11 cellular contexts compared by ENCODE assay signal in genomic region chr10:74822583-74823089, GRCh38. TPM values are rescaled to one million over a fixed set of nuclear protein-coding genes. Genes with fewer than 3 reads are reported as not detected.
DNase-seq lines count a peak whose midpoint lies in the region; ATAC-seq, FAIRE-seq and TF ChIP-seq lines count a peak whose summit lies in the region.
"Had no signal": no experiment of that assay in that cellular context is flagged by ENCODE, and none has a peak within 500 bp of the region (broad histone marks: within the 10 kb centered on the region; RNA-seq: fewer than 3 reads in every experiment).

No MANE protein-coding gene starts in this region.

- TF ChIP-seq CTCF in PC-3 (conservative IDR thresholded peaks at IDR 0.05; ENCODE audit: low read depth, low read length) = no peak
- TF ChIP-seq CTCF in endothelial cell of umbilical vein (IDR thresholded peaks at IDR 0.05; ENCODE audit: extremely low read depth in 1 of 2, insufficient read depth in 1 of 2, low read depth in 1 of 2, low read length in 2 of 2) = no peak

- H3K27ac ChIP-seq in PC-3 (ENCODE audit: low read length) (peak overlapping the region; percentile 75), endothelial cell of umbilical vein (ENCODE audit: insufficient read depth, low read depth, low read length) (no peak overlapping the region), skeletal muscle tissue (ENCODE audit: low read depth, low read length) (peak overlapping the region; percentile 80)

- H3K79me2 ChIP-seq in PC-3 (ENCODE audit: low read length) (peaks cover 13% of the 10 kb centered on the region), endothelial cell of umbilical vein (ENCODE audit: control insufficient read depth, insufficient read depth, low read length) (no peaks in the 10 kb centered on the region)

- no peaks in the 10 kb centered on the region for H3K9me2 ChIP-seq in PC-3 (replicated peaks; ENCODE audit: low read length)

- ATAC-seq in PC-3 = no peak
- no peak for ATAC-seq in activated T-cell treated with anti-CD3 and anti-CD28 coated beads, Interleukin-2, amount 50 U/mL, for 4 hours

- peak; percentile 21 for FAIRE-seq in endothelial cell of umbilical vein (lab: Jason Lieb, UNC)

- BruUV-seq in PC-3 (replicated peaks; lab: Mats Ljungman, UMichigan) (no TSS peak), endothelial cell of umbilical vein (replicated peaks; lab: Mats Ljungman, UMichigan) (no TSS peak)

- H3K9me3 ChIP-seq in PC-3 (ENCODE audit: low read length) (no peaks in the 10 kb centered on the region), endothelial cell of umbilical vein (replicated peaks; ENCODE audit: control insufficient read depth, insufficient read depth, low read length) (no peaks in the 10 kb centered on the region), skeletal muscle tissue (ENCODE audit: control insufficient read depth in 3 of 3, low read length in 3 of 3) (no peaks in the 10 kb centered on the region)

- peaks cover 43% of the 10 kb centered on the region for H3K4me1 Mint-ChIP-seq in activated T-cell treated with anti-CD3 and anti-CD28 coated beads, Interleukin-2, amount 50 U/mL, for 4 hours (ENCODE audit: low read depth)

- TF ChIP-seq POLR2A in endothelial cell of umbilical vein (IDR thresholded peaks at IDR 0.05; ENCODE audit: low read depth, low read length) = no peak

- peaks cover 50% of the 10 kb centered on the region for H3K4me1 ChIP-seq in PC-3 (ENCODE audit: insufficient read depth, low read length)
- no peaks in the 10 kb centered on the region for H3K4me1 ChIP-seq in endothelial cell of umbilical vein (ENCODE audit: control insufficient read depth, extremely low read depth, insufficient read depth, low read length)
- H3K4me1 ChIP-seq in skeletal muscle tissue (ENCODE audit: control insufficient read depth in 3 of 3, insufficient read depth in 3 of 3, low read length in 3 of 3) = peaks cover 27 to 40% (median 33%) of the 10 kb centered on the region in 3 donors

- H2AFZ ChIP-seq in PC-3 (ENCODE audit: low read length) (no peak overlapping the region; the same call in 1 of the 2 replicates), endothelial cell of umbilical vein (ENCODE audit: low read depth, low read length) (no peak overlapping the region)

- H3F3A ChIP-seq in PC-3 (ENCODE audit: low read length, unreplicated experiment) = peaks cover 32% of the 10 kb centered on the region

- DNase-seq in GM04503 (ENCODE audit: low read depth) = peak; percentile 41
- DNase-seq in PC-3 = peak; percentile 95
- DNase-seq in endothelial cell of umbilical vein (ENCODE audit: low read depth, low spot score) = no peak
- DNase-seq in GM19240 (ENCODE audit: insufficient read length, low spot score) = no peak
- no peak for DNase-seq in GDM1 (lab: John Stamatoyannopoulos, UW)
- no peak for DNase-seq in mesenteric fat pad (ENCODE audit: low spot score)
- DNase-seq in activated T-cell treated with anti-CD3 and anti-CD28 coated beads, Interleukin-2, amount 50 U/mL, for 4 hours = no peak
- DNase-seq: activated naive CD4-positive, alpha-beta T cell treated with anti-CD3 and anti-CD28 coated beads for 36 hours; stimulated activated CD4-positive, alpha-beta T cell treated with anti-CD3 and anti-CD28 coated beads, Interleukin-12 subunit alpha, Interleukin-12 subunit beta, amount 100 ng/mL, for 4 hours had no signal

- H3K27me3 ChIP-seq in PC-3 (ENCODE audit: low read length) (no peaks in the 10 kb centered on the region), endothelial cell of umbilical vein (ENCODE audit: control insufficient read depth in 2 of 2, insufficient read depth in 2 of 2, low read length in 2 of 2) (no peaks in the 10 kb centered on the region), skeletal muscle tissue (ENCODE audit: control insufficient read depth in 3 of 3, insufficient read depth in 3 of 3, low read length in 3 of 3) (no peaks in the 10 kb centered on the region)

- no peaks in the 10 kb centered on the region for H3K9me3 Mint-ChIP-seq in activated T-cell treated with anti-CD3 and anti-CD28 coated beads, Interleukin-2, amount 50 U/mL, for 4 hours
- H3K9me3 Mint-ChIP-seq: activated naive CD4-positive, alpha-beta T cell treated with anti-CD3 and anti-CD28 coated beads for 36 hours; stimulated activated naive CD8-positive, alpha-beta T cell treated with anti-CD3 and anti-CD28 coated beads, Interleukin-15, Interleukin-2, amounts not matched to agents 100 ng/mL and 50 ng/mL, for 24 hours had no signal

- H3K4me3 Mint-ChIP-seq in activated T-cell treated with anti-CD3 and anti-CD28 coated beads, Interleukin-2, amount 50 U/mL, for 4 hours = no peak overlapping the region
- H3K4me3 Mint-ChIP-seq: activated naive CD4-positive, alpha-beta T cell treated with anti-CD3 and anti-CD28 coated beads for 36 hours; stimulated activated naive CD8-positive, alpha-beta T cell treated with anti-CD3 and anti-CD28 coated beads, Interleukin-15, Interleukin-2, amounts not matched to agents 100 ng/mL and 50 ng/mL, for 24 hours had no signal

- H3K36me3 ChIP-seq in PC-3 (ENCODE audit: low read depth, low read length) = no peaks in the 10 kb centered on the region
- H3K36me3 ChIP-seq in endothelial cell of umbilical vein (ENCODE audit: control insufficient read depth in 2 of 2, extremely low read depth in 1 of 2, insufficient read depth in 2 of 2, low read length in 2 of 2) = no peaks in the 10 kb centered on the region
- H3K36me3 ChIP-seq in skeletal muscle tissue (ENCODE audit: control insufficient read depth in 3 of 3, insufficient read depth in 3 of 3, low read length in 3 of 3) = no peaks in the 10 kb centered on the region

- H3K9ac ChIP-seq in PC-3 (ENCODE audit: low read length) = peak overlapping the region; percentile 43
- no peak overlapping the region for H3K9ac ChIP-seq in endothelial cell of umbilical vein (replicated peaks; ENCODE audit: extremely low read depth, insufficient read depth, low read length)
- no peak overlapping the region for H3K9ac ChIP-seq in skeletal muscle tissue (ENCODE audit: low read depth in 1 of 3, low read length in 3 of 3)

- dilution Hi-C loops in endothelial cell of umbilical vein (cut with MboI; ENCODE audit: extremely low pct_ligation_motif_present, low sequenced_read_pairs) = no loop called here

- intact Hi-C loops in PC-3 (cut with micrococcal nuclease) = loop anchor here (1.0 to 10.0 kb wide), 13 partner anchors 22 to 582 kb away; partner anchors contain the start of gene ZNF503
- intact Hi-C loops in endothelial cell of umbilical vein (cut with micrococcal nuclease) = no loop called here

- no peaks in the 10 kb centered on the region for H3K27me3 Mint-ChIP-seq in activated T-cell treated with anti-CD3 and anti-CD28 coated beads, Interleukin-2, amount 50 U/mL, for 4 hours (ENCODE audit: low read depth)
- H3K27me3 Mint-ChIP-seq: stimulated activated naive CD8-positive, alpha-beta T cell treated with anti-CD3 and anti-CD28 coated beads, Interleukin-15, Interleukin-2, amounts not matched to agents 100 ng/mL and 50 ng/mL, for 24 hours had no signal

- CTCF ChIA-PET in PC-3 (lab: Charles Lee) = interaction anchor here (0.6 to 0.9 kb wide), 4 partner anchors 84 to 403 kb away, joined by 3 to 5 read pairs (median 4); no protein-coding TSS in a partner anchor
- CTCF ChIA-PET in endothelial cell of umbilical vein (lab: Charles Lee) = no interaction called here

- no peaks in the 10 kb centered on the region for H3K9me1 ChIP-seq in endothelial cell of umbilical vein (replicated peaks; ENCODE audit: control insufficient read depth, extremely low read depth, insufficient read depth, low read length)

- H4K20me1 ChIP-seq in PC-3 (ENCODE audit: low read length) = peaks cover 6% of the 10 kb centered on the region; the same call in 1 of the 2 replicates
- no peaks in the 10 kb centered on the region for H4K20me1 ChIP-seq in endothelial cell of umbilical vein (replicated peaks; ENCODE audit: control insufficient read depth, extremely low read depth, insufficient read depth, low read length)

- H3K36me3 Mint-ChIP-seq in activated T-cell treated with anti-CD3 and anti-CD28 coated beads, Interleukin-2, amount 50 U/mL, for 4 hours (ENCODE audit: insufficient read depth) = no peaks in the 10 kb centered on the region

- H3K4me2 ChIP-seq in PC-3 (ENCODE audit: low read length) (peak overlapping the region; percentile 86), endothelial cell of umbilical vein (ENCODE audit: insufficient read depth, low read length) (no peak overlapping the region)

- H3K4me3 ChIP-seq in PC-3 (ENCODE audit: low read length) (peak overlapping the region; percentile 17; the same call in 1 of the 2 replicates), endothelial cell of umbilical vein (replicated peaks in 1 of 3; ENCODE audit: insufficient read depth in 1 of 3, low read depth in 1 of 3, low read length in 3 of 3) (no peak overlapping the region), skeletal muscle tissue (ENCODE audit: low read length in 3 of 3) (no peak overlapping the region)

- POLR2A ChIA-PET in PC-3 (lab: Charles Lee; ENCODE audit: unreplicated experiment) (interaction anchor here (0.6 kb wide), 2 partner anchors 13 to 166 kb away, joined by 3 to 4 read pairs; no protein-coding TSS in a partner anchor), endothelial cell of umbilical vein (lab: Charles Lee) (no interaction called here)

TF ChIP-seq in endothelial cell of umbilical vein, 7 proteins besides CTCF, POLR2A, EP300 and RAD21 (continues in another document):
- TF ChIP-seq JUN (IDR thresholded peaks at IDR 0.05; ENCODE audit: borderline replicate concordance, insufficient read depth, insufficient read length, low read depth) (no peak), POLR2AphosphoS5 (IDR thresholded peaks at IDR 0.05; ENCODE audit: insufficient read depth, low read depth, low read length) (no peak), MAX (IDR thresholded peaks at IDR 0.05; ENCODE audit: insufficient read depth, insufficient read length) (no peak), GATA2 (IDR thresholded peaks at IDR 0.05; ENCODE audit: insufficient read depth, insufficient read length, low read depth, low read length) (no peak), FOS (IDR thresholded peaks at IDR 0.05; ENCODE audit: borderline replicate concordance, insufficient read depth, low read length) (no peak)

RNA-seq across cellular contexts. Expression of gene KAT6B, which starts 3.8 kb away (rescaled TPM):
- 83.0 and 94.5 TPM in 2 replicates for total RNA-seq in PC-3 (2014; rRNA removed)
- total RNA-seq in endothelial cell of umbilical vein = 15.0 and 17.0 TPM in 2 replicates
- polyA plus RNA-seq in endothelial cell of umbilical vein = 3.2 and 4.5 TPM in 2 replicates
- 3.6 and 4.3 TPM in 2 replicates for polyA plus RNA-seq in endothelial cell of umbilical vein (2011; cell fraction: cytosol; rRNA removed)
- polyA plus RNA-seq in endothelial cell of umbilical vein (2011; cell fraction: nucleus; rRNA removed) = 13.8 and 14.4 TPM in 2 replicates
- 5.7 and 6.2 TPM in 2 replicates for polyA plus RNA-seq in endothelial cell of umbilical vein (2012)
- 22.7 and 24.5 TPM in 2 replicates for polyA minus RNA-seq in endothelial cell of umbilical vein
- polyA minus RNA-seq in endothelial cell of umbilical vein (2011; cell fraction: cytosol; rRNA and poly(A)+ RNA removed) = 6.3 TPM
- polyA minus RNA-seq in endothelial cell of umbilical vein (2011; cell fraction: nucleus; rRNA and poly(A)+ RNA removed) = 62.7 and 89.1 TPM in 2 replicates
- total RNA-seq in skeletal muscle tissue = 49.6 TPM
- total RNA-seq in mesenteric fat pad = 28.8 TPM
- 10 to 100 TPM; 14.4 to 15.4 (median 14.6) TPM for total RNA-seq in activated T-cell treated with anti-CD3 and anti-CD28 coated beads, Interleukin-2, amount 50 U/mL, for 4 hours

Comparison
In these comparisons a context has a peak if more than half of its experiments do, and no peak if none do; other contexts are left out.
1. DNase-seq: peak in GM04503 (single experiment) and PC-3 (single experiment); none in endothelial cell of umbilical vein (single experiment), GM19240 (single experiment), GDM1 (single experiment), mesenteric fat pad (single experiment) and activated T-cell treated with anti-CD3 and anti-CD28 coated beads, Interleukin-2, amount 50 U/mL, for 4 hours (single experiment).